Comparison of ENCODE assay signal across 12 cellular contexts in the genomic region with DNA sequence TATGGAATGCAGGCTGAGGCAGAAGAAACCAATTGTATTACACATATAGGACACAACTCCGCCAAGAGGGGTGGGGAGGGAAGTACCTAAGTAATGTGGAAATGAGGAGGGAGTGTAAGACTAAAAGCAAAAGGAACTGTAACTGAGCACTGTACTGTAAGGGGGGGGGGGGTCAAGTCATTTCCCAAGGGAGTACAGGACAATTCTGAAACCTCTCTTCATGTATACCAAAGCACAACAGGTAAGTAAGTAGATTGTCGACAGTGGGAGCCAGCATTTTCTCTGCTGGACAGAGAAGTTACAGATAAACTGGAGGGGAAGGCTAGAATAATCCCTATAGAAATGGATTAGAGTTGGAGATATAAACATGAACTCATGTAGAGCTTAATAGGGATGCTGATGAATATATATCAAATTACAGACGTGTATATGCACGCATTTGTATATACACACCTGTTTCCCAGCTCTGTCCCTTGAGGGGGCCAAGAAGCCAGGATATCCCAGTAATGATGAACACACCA. TPM values are rescaled to one million over a fixed set of nuclear protein-coding genes. Genes with fewer than 3 reads are reported as not detected.
DNase-seq lines count a peak whose midpoint lies in the region; ATAC-seq and TF ChIP-seq lines count a peak whose summit lies in the region.
"Had no signal": no experiment of that assay in that cellular context is flagged by ENCODE, and none has a peak within 500 bp of the region (broad histone marks: within the 10 kb centered on the region; RNA-seq: fewer than 3 reads in every experiment).

No MANE protein-coding gene starts in this region.

- H3K4me1 ChIP-seq in SJCRH30, result peaks cover 48% of the 10 kb centered on the region
- peaks cover 24% of the 10 kb centered on the region for H3K4me1 ChIP-seq in fibroblast of lung (ENCODE audit: control insufficient read depth, extremely low read depth, insufficient read depth, low read length)
- peaks cover 0 to 96% (median 72%) of the 10 kb centered on the region in 4 donors for H3K4me1 ChIP-seq in tibial nerve

- no peak overlapping the region for H3K27ac ChIP-seq in SJCRH30
- peak overlapping the region; percentile 2 for H3K27ac ChIP-seq in fibroblast of lung (ENCODE audit: insufficient read depth, low read length)
- peak overlapping the region in 3 of 4 donors; percentile 4 to 49 (median 44) for H3K27ac ChIP-seq in tibial nerve

- DNase-seq in activated naive CD4-positive, alpha-beta T cell treated with anti-CD3 and anti-CD28 coated beads, Interleukin-2, amount 10 ng/mL, durations not matched to agents 7 days and 5 days, result no peak
- no peak for DNase-seq in activated naive CD4-positive, alpha-beta T cell (lab: John Stamatoyannopoulos, UW)
- DNase-seq in SJCRH30, result peak; percentile 61 to 81
- peak in 1 of 2 donors; percentile 49 for DNase-seq in fibroblast of lung (ENCODE audit: low read depth in 2 of 2)
- no peak for DNase-seq in tibial nerve (ENCODE audit: low spot score in 2 of 2)
- DNase-seq in NCI-H1092 (lab: John Stamatoyannopoulos, UW), result no peak
- DNase-seq in GM10248 (ENCODE audit: extremely low spot score), result no peak
- DNase-seq: activated CD4-positive, alpha-beta T cell treated with anti-CD3 and anti-CD28 coated beads for 48 hours; dermis blood vessel endothelial cell; kidney glomerular epithelial cell; NCI-H2227 treated with DMSO at 0.1 percent for 48 hours had no signal

- H3K27me3 Mint-ChIP-seq in activated naive CD4-positive, alpha-beta T cell treated with anti-CD3 and anti-CD28 coated beads, Interleukin-2, amount 10 ng/mL, durations not matched to agents 7 days and 5 days, result no peaks in the 10 kb centered on the region

- H3K36me3 Mint-ChIP-seq in activated naive CD4-positive, alpha-beta T cell treated with anti-CD3 and anti-CD28 coated beads, Interleukin-2, amount 10 ng/mL, durations not matched to agents 7 days and 5 days, result peaks cover 43% of the 10 kb centered on the region

- no peaks in the 10 kb centered on the region for H3K9me3 ChIP-seq in SJCRH30 (replicated peaks)
- H3K9me3 ChIP-seq in fibroblast of lung (ENCODE audit: control insufficient read depth, insufficient read depth, low read depth, low read length), result no peaks in the 10 kb centered on the region
- H3K9me3 ChIP-seq in tibial nerve, result no peaks in the 10 kb centered on the region

- peaks cover 97% of the 10 kb centered on the region for H3K79me2 ChIP-seq in fibroblast of lung (ENCODE audit: control insufficient read depth, insufficient read depth, low read length)

- no peak for TF ChIP-seq EP300 in tibial nerve (IDR thresholded peaks at IDR 0.05)

- H3K9me3 Mint-ChIP-seq in activated naive CD4-positive, alpha-beta T cell treated with anti-CD3 and anti-CD28 coated beads, Interleukin-2, amount 10 ng/mL, durations not matched to agents 7 days and 5 days, result no peaks in the 10 kb centered on the region

- WGBS in tibial nerve, 2 donors, result 48 to 57% methylated on average over 4 of the region's 4 CpGs

- H3K27me3 ChIP-seq in SJCRH30, result no peaks in the 10 kb centered on the region
- no peaks in the 10 kb centered on the region for H3K27me3 ChIP-seq in fibroblast of lung (ENCODE audit: control insufficient read depth, insufficient read depth, low read length)
- no peaks in the 10 kb centered on the region for H3K27me3 ChIP-seq in tibial nerve

- peaks cover 79% of the 10 kb centered on the region for H3K36me3 ChIP-seq in SJCRH30
- H3K36me3 ChIP-seq in fibroblast of lung (ENCODE audit: control insufficient read depth, insufficient read depth, low read length), result peaks cover 3% of the 10 kb centered on the region
- H3K36me3 ChIP-seq in tibial nerve, result no peaks in the 10 kb centered on the region

- H3K4me3 ChIP-seq in SJCRH30, result no peak overlapping the region
- H3K4me3 ChIP-seq in fibroblast of lung (replicated peaks in 1 of 4; ENCODE audit: control extremely low read depth in 1 of 4, insufficient read depth in 1 of 4, low read depth in 3 of 4, low read length in 4 of 4), result peak overlapping the region in 2 of 4 experiments; percentile 5 to 14
- H3K4me3 ChIP-seq in tibial nerve, result no peak overlapping the region

- no peak for TF ChIP-seq POLR2A in tibial nerve (IDR thresholded peaks at IDR 0.05)

- peak overlapping the region; percentile 6 for H3K4me2 ChIP-seq in fibroblast of lung (ENCODE audit: extremely low read depth, insufficient read depth, low read length)

- no peak for ATAC-seq in HG03095 (IDR thresholded peaks at IDR 0.05; ENCODE audit: unreplicated experiment)

- H2AFZ ChIP-seq in fibroblast of lung (ENCODE audit: low read length), result no peak overlapping the region

- TF ChIP-seq CTCF in fibroblast of lung (conservative IDR thresholded peaks at IDR 0.05 in 1 of 2, IDR thresholded peaks at IDR 0.05 in 1 of 2; ENCODE audit: low read depth in 1 of 2, low read length in 2 of 2) (no peak), tibial nerve (IDR thresholded peaks at IDR 0.05) (no peak), GM10248 (IDR thresholded peaks at IDR 0.05; ENCODE audit: control extremely low read depth, extremely low read depth, low read depth, missing control alignments) (no peak)

- peak overlapping the region; percentile 84 for H3K27ac Mint-ChIP-seq in activated naive CD4-positive, alpha-beta T cell treated with anti-CD3 and anti-CD28 coated beads, Interleukin-2, amount 10 ng/mL, durations not matched to agents 7 days and 5 days

- peaks cover 25% of the 10 kb centered on the region for H4K20me1 ChIP-seq in fibroblast of lung (ENCODE audit: control insufficient read depth, extremely low read depth, insufficient read depth, low read length)

- peaks cover 83% of the 10 kb centered on the region for H3K4me1 Mint-ChIP-seq in activated naive CD4-positive, alpha-beta T cell treated with anti-CD3 and anti-CD28 coated beads, Interleukin-2, amount 10 ng/mL, durations not matched to agents 7 days and 5 days

- POLR2A ChIA-PET in GM10248 (lab: Yijun Ruan, JAX), result no interaction called here

- CTCF ChIA-PET in activated naive CD4-positive, alpha-beta T cell treated with anti-CD3 and anti-CD28 coated beads, Interleukin-2, amount 10 ng/mL, durations not matched to agents 7 days and 5 days (lab: Charles Lee), result interaction anchor here (1.1 kb wide), 1 partner anchor 63 kb away, joined by 3 read pairs; no protein-coding TSS in a partner anchor
- CTCF ChIA-PET in GM10248 (lab: Yijun Ruan, JAX), result interaction anchor here (2.6 kb wide), 1 partner anchor 63 kb away, joined by 6 read pairs; no protein-coding TSS in a partner anchor

- peak overlapping the region; percentile 23 for H3K4me3 Mint-ChIP-seq in activated naive CD4-positive, alpha-beta T cell treated with anti-CD3 and anti-CD28 coated beads, Interleukin-2, amount 10 ng/mL, durations not matched to agents 7 days and 5 days

- H3K9ac ChIP-seq in fibroblast of lung (ENCODE audit: insufficient read depth, low read length), result no peak overlapping the region

RNA-seq across cellular contexts. Expression of a gene that starts 6.4 kb away (rescaled TPM):
- total RNA-seq in SJCRH30 (2014; rRNA removed; shearing (Covaris generic)), result 621 and 662 TPM in 2 replicates
- total RNA-seq in fibroblast of lung, result 178 and 235 TPM in 2 replicates
- polyA plus RNA-seq in fibroblast of lung, result 235 and 314 TPM in 2 replicates
- 106 and 125 TPM in 2 replicates for polyA plus RNA-seq in fibroblast of lung (2012)
- polyA minus RNA-seq in fibroblast of lung (ENCODE audit: low replicate concordance), result 1,152 and 1,309 TPM in 2 replicates
- 100 to 1,000 TPM; 109 to 169 (median 133) TPM for total RNA-seq in tibial nerve

Comparison
In these comparisons a context has a peak if more than half of its experiments do, and no peak if none do; other contexts are left out.
1. DNase-seq: peak in SJCRH30 (2 of 2); none in activated naive CD4-positive, alpha-beta T cell treated with anti-CD3 and anti-CD28 coated beads, Interleukin-2, amount 10 ng/mL, durations not matched to agents 7 days and 5 days (single experiment), activated naive CD4-positive, alpha-beta T cell (0 of 4), tibial nerve (0 of 2), NCI-H1092 (single experiment) and GM10248 (single experiment).